In the genomic region with DNA sequence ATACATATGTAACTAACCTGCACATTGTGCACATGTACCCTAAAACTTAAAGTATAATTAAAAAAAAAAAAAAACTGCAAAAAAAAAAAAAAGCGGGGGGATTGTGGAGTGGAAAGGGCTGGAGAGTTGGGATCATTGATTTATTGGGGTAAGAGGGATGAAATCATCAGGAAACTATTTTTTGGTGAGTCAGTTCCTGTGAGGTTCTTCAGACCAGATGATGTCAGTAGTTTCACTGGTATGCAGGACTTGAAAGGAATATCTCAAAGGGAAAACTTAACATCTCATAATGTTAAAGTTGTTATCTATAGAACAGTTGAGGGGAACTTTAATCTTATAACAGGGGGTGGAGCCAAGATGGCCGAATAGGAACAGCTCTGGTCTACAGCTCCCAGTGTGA, we compare ENCODE assay signal across 28 cellular contexts. TPM values are rescaled to one million over a fixed set of nuclear protein-coding genes. Genes with fewer than 3 reads are reported as not detected.
DNase-seq lines count a peak whose midpoint lies in the region; ATAC-seq and TF ChIP-seq lines count a peak whose summit lies in the region.
"Had no signal": no experiment of that assay in that cellular context is flagged by ENCODE, and none has a peak within 500 bp of the region (broad histone marks: within the 10 kb centered on the region; RNA-seq: fewer than 3 reads in every experiment).

No MANE protein-coding gene starts in this region.

- H4K20me1 ChIP-seq in fibroblast of lung (ENCODE audit: control insufficient read depth, extremely low read depth, insufficient read depth, low read length) = no peaks in the 10 kb centered on the region

- H3K4me2 ChIP-seq in fibroblast of lung (ENCODE audit: extremely low read depth, insufficient read depth, low read length) = no peak overlapping the region

- peak; percentile 62 for DNase-seq in AG08395 (ENCODE audit: low spot score)
- DNase-seq in HCEC 1CT = peak; percentile 93
- DNase-seq in RKO (ENCODE audit: low spot score) = peak; percentile 67
- peak; percentile 26 to 64 for DNase-seq in fibroblast of lung (ENCODE audit: low read depth in 2 of 2)
- DNase-seq in NCI-H1105 treated with DMSO at 0.1 percent for 48 hours (lab: John Stamatoyannopoulos, UW) = no peak
- DNase-seq in erythroblast (lab: John Stamatoyannopoulos, UW) = no peak
- DNase-seq: activated CD4-positive, alpha-beta T cell treated with anti-CD3 and anti-CD28 coated beads, Interleukin-2, amount 50 U/mL, for 48 hours; activated effector memory CD4-positive, alpha-beta T cell treated with Interleukin-2 at 50 U/mL for 16 hours; adrenal gland; CD4-positive, alpha-beta T cell; cortex of kidney; hippocampal formation; islet precursor cell; NCI-H1092 treated with DMSO at 0.1 percent for 48 hours; NCI-H510A; Peyer's patch had no signal

- TF ChIP-seq CTCF in fibroblast of lung (conservative IDR thresholded peaks at IDR 0.05 in 1 of 2, IDR thresholded peaks at IDR 0.05 in 1 of 2; ENCODE audit: low read depth in 1 of 2, low read length in 2 of 2) = no peak

- no peaks in the 10 kb centered on the region for H3K4me1 ChIP-seq in fibroblast of lung (ENCODE audit: control insufficient read depth, extremely low read depth, insufficient read depth, low read length)
- H3K4me1 ChIP-seq: adrenal gland, Peyer's patch, suprapubic skin had no signal

- H3K9ac ChIP-seq in fibroblast of lung (ENCODE audit: insufficient read depth, low read length) = no peak overlapping the region

- TF ChIP-seq POLR2A in erythroblast (IDR thresholded peaks at IDR 0.05; ENCODE audit: low read length) = no peak

- H3K36me3 ChIP-seq in fibroblast of lung (ENCODE audit: control insufficient read depth, insufficient read depth, low read length) = no peaks in the 10 kb centered on the region
- H3K36me3 ChIP-seq: adrenal gland, neutrophil, Peyer's patch, suprapubic skin had no signal

- no peak overlapping the region for H3K27ac ChIP-seq in fibroblast of lung (ENCODE audit: insufficient read depth, low read length)
- H3K27ac ChIP-seq: adrenal gland, neutrophil, Peyer's patch, SK-N-MC, suprapubic skin had no signal

- H3K9me3 ChIP-seq in fibroblast of lung (ENCODE audit: control insufficient read depth, insufficient read depth, low read depth, low read length) = no peaks in the 10 kb centered on the region
- H3K9me3 ChIP-seq: adrenal gland, neutrophil, suprapubic skin had no signal

- no peak for ATAC-seq in HG03196 (IDR thresholded peaks at IDR 0.05; ENCODE audit: unreplicated experiment)
- no peak for ATAC-seq in HG03280 (IDR thresholded peaks at IDR 0.05; ENCODE audit: unreplicated experiment)
- ATAC-seq: HepG2; stimulated activated effector memory CD8-positive, alpha-beta T cell treated with anti-CD3 and anti-CD28 coated beads, Interleukin-12 subunit alpha, Interleukin-12 subunit beta, amount 100 ng/mL, for 72 hours had no signal

- H3K4me3 ChIP-seq in fibroblast of lung (replicated peaks in 1 of 4; ENCODE audit: control extremely low read depth in 1 of 4, insufficient read depth in 1 of 4, low read depth in 3 of 4, low read length in 4 of 4) = no peak overlapping the region
- H3K4me3 ChIP-seq: adrenal gland, Peyer's patch, SK-N-MC, suprapubic skin had no signal

- no peak overlapping the region for H2AFZ ChIP-seq in fibroblast of lung (ENCODE audit: low read length)

- no peaks in the 10 kb centered on the region for H3K79me2 ChIP-seq in fibroblast of lung (ENCODE audit: control insufficient read depth, insufficient read depth, low read length)

- H3K27me3 ChIP-seq in fibroblast of lung (ENCODE audit: control insufficient read depth, insufficient read depth, low read length) = no peaks in the 10 kb centered on the region
- H3K27me3 ChIP-seq: adrenal gland, neutrophil, Peyer's patch, suprapubic skin had no signal

RNA-seq across cellular contexts. Expression of gene TECTB, which starts 32.6 kb away (rescaled TPM):
- total RNA-seq in fibroblast of lung = not detected in 2 replicates
- polyA plus RNA-seq in fibroblast of lung = not detected in 2 replicates
- polyA plus RNA-seq in fibroblast of lung (2012) = not detected in 2 replicates
- polyA minus RNA-seq in fibroblast of lung (ENCODE audit: low replicate concordance) = not detected in 2 replicates
- total RNA-seq: adrenal gland; CD4-positive, alpha-beta T cell; fibroblast of villous mesenchyme; lower leg skin; Peyer's patch; pulmonary artery endothelial cell; skeletal muscle tissue; suprapubic skin had no signal
- polyA plus RNA-seq: adrenal gland, AG04450 had no signal

Comparison
In these comparisons a context has a peak if more than half of its experiments do, and no peak if none do; other contexts are left out.
1. DNase-seq: peak in AG08395 (single experiment), HCEC 1CT (single experiment), RKO (single experiment) and fibroblast of lung (2 of 2); none in NCI-H1105 treated with DMSO at 0.1 percent for 48 hours (single experiment) and erythroblast (0 of 2).